ENCODE assay signal across 1 cellular context in genomic region chr2:240925191-240925575, GRCh38.
TF ChIP-seq lines count a peak whose summit lies in the region.

No MANE protein-coding gene starts in this region.

TF ChIP-seq in HepG2, 621 proteins besides CTCF, POLR2A, EP300 and RAD21:
- TF ChIP-seq HNRNPL (IDR thresholded peaks at IDR 0.05; ENCODE audit: low read depth, low read length) (0 out of 2 replicates have a peak, but pooled peaks have one; percentile 17), MLXIP (CRISPR knock-in tag; IDR thresholded peaks at IDR 0.05; ENCODE audit: borderline replicate concordance) (no peak), ZBTB14 (CRISPR knock-in tag; IDR thresholded peaks at IDR 0.05) (no peak), NCOA2 (CRISPR knock-in tag; IDR thresholded peaks at IDR 0.05) (no peak)
